Comparison of ENCODE assay signal across 11 cellular contexts in genomic region chr20:4062721-4063606, GRCh38. TPM values are rescaled to one million over a fixed set of nuclear protein-coding genes. Genes with fewer than 3 reads are reported as not detected.
DNase-seq lines count a peak whose midpoint lies in the region; ATAC-seq and TF ChIP-seq lines count a peak whose summit lies in the region.
"Had no signal": no experiment of that assay in that cellular context is flagged by ENCODE, and none has a peak within 500 bp of the region (broad histone marks: within the 10 kb centered on the region; RNA-seq: fewer than 3 reads in every experiment).

No MANE protein-coding gene starts in this region.

- no peaks in the 10 kb centered on the region for H3K9me3 ChIP-seq in T-helper 17 cell (ENCODE audit: control insufficient read depth, low read length, poor library complexity, severe bottlenecking)
- H3K9me3 ChIP-seq in subcutaneous abdominal adipose tissue (ENCODE audit: control insufficient read depth in 5 of 5, low read length in 5 of 5): no peaks in the 10 kb centered on the region

- no peaks in the 10 kb centered on the region for H3K9me3 Mint-ChIP-seq in HFFc6
- H3K9me3 Mint-ChIP-seq: activated naive CD4-positive, alpha-beta T cell treated with anti-CD3 and anti-CD28 coated beads for 36 hours had no signal

- no peak overlapping the region for H3K9ac ChIP-seq in subcutaneous abdominal adipose tissue (ENCODE audit: low read length in 5 of 5)

- H3K27me3 ChIP-seq in subcutaneous abdominal adipose tissue (ENCODE audit: control insufficient read depth in 5 of 5, insufficient read depth in 4 of 5, low read length in 5 of 5): no peaks in the 10 kb centered on the region
- no peaks in the 10 kb centered on the region for H3K27me3 ChIP-seq in dorsolateral prefrontal cortex

- no peak overlapping the region for H3K4me3 ChIP-seq in subcutaneous abdominal adipose tissue (ENCODE audit: low read depth in 1 of 5, low read length in 5 of 5)
- H3K4me3 ChIP-seq in dorsolateral prefrontal cortex: no peak overlapping the region

- H3K4me1 Mint-ChIP-seq in HFFc6 (ENCODE audit: low read depth): peaks cover 59% of the 10 kb centered on the region
- H3K4me1 Mint-ChIP-seq in T-helper 17 cell: peaks cover 15% of the 10 kb centered on the region

- H3K4me3 Mint-ChIP-seq in HFFc6 (no peak overlapping the region), T-helper 17 cell (no peak overlapping the region)
- H3K4me3 Mint-ChIP-seq: activated naive CD4-positive, alpha-beta T cell treated with anti-CD3 and anti-CD28 coated beads for 36 hours had no signal

- H3K27ac Mint-ChIP-seq in HFFc6: peak overlapping the region; percentile 89
- H3K27ac Mint-ChIP-seq in T-helper 17 cell: peak overlapping the region; percentile 72
- H3K27ac Mint-ChIP-seq: activated naive CD4-positive, alpha-beta T cell treated with anti-CD3 and anti-CD28 coated beads for 36 hours had no signal

- no peaks in the 10 kb centered on the region for H3K36me3 ChIP-seq in subcutaneous abdominal adipose tissue (ENCODE audit: control insufficient read depth in 5 of 5, insufficient read depth in 5 of 5, low read length in 5 of 5)

- intact Hi-C loops in dorsolateral prefrontal cortex (cut with DNase I): no loop called here

- no peak for ATAC-seq in T-helper 17 cell

- TF ChIP-seq CTCF in HFFc6 (IDR thresholded peaks at IDR 0.05) (no peak), dorsolateral prefrontal cortex (IDR thresholded peaks at IDR 0.05 in 54 of 56, conservative IDR thresholded peaks at IDR 0.05 in 2 of 56; ENCODE audit: low read depth in 1 of 56, partially characterized antibody in 56 of 56) (no peak)

- no peaks in the 10 kb centered on the region for H3K36me3 Mint-ChIP-seq in HFFc6 (ENCODE audit: low read depth)
- no peaks in the 10 kb centered on the region for H3K36me3 Mint-ChIP-seq in T-helper 17 cell (ENCODE audit: low read depth)

- H3K27ac ChIP-seq in subcutaneous abdominal adipose tissue (ENCODE audit: low read depth, low read length) (peak overlapping the region; percentile 82), dorsolateral prefrontal cortex (peak overlapping the region in 3 of 59 donors; percentile 14 to 69 (median 59))

- DNase-seq in HFFc6: no peak
- no peak for DNase-seq in T-helper 17 cell
- peak; percentile 33 for DNase-seq in islet precursor cell
- DNase-seq in NCI-H2081 treated with DMSO at 0.1 percent for 48 hours (lab: John Stamatoyannopoulos, UW): no peak
- no peak for DNase-seq in dorsolateral prefrontal cortex
- no peak for DNase-seq in NCI-H2171 treated with DMSO at 0.1 percent for 48 hours (lab: John Stamatoyannopoulos, UW)
- DNase-seq: activated CD8-positive, alpha-beta memory T cell treated with anti-CD3 and anti-CD28 coated beads for 24 hours; activated naive CD4-positive, alpha-beta T cell treated with anti-CD3 and anti-CD28 coated beads for 36 hours; foreskin melanocyte; NCI-H2171 had no signal

- H3K27me3 Mint-ChIP-seq in HFFc6 (ENCODE audit: insufficient read depth) (no peaks in the 10 kb centered on the region; the same call in 1 of the 2 replicates), T-helper 17 cell (no peaks in the 10 kb centered on the region)

- H3K4me1 ChIP-seq in subcutaneous abdominal adipose tissue (ENCODE audit: control insufficient read depth in 5 of 5, insufficient read depth in 5 of 5, low read length in 5 of 5): peaks cover 11 to 67% (median 51%) of the 10 kb centered on the region in 5 donors

RNA-seq across cellular contexts. Expression of gene RNF24, which starts 47.6 kb away (rescaled TPM):
- 10 to 100 TPM; 21.3 to 26.6 (median 24.7) TPM for total RNA-seq in HFFc6 (2021; fragmentation: NEBNext Ultra II Directional; extraction: Animal tissue kit (Norgen Biotek cat#: 25700))
- total RNA-seq in T-helper 17 cell: 10 to 100 TPM; 10.0 to 15.9 TPM
- total RNA-seq in dorsolateral prefrontal cortex: 10 to 100 TPM; 25.7 to 63.7 (median 39.6) TPM
